Comparison of ENCODE assay signal across 10 cellular contexts in genomic region chr21:16533692-16534407, GRCh38.
DNase-seq lines count a peak whose midpoint lies in the region; ATAC-seq and TF ChIP-seq lines count a peak whose summit lies in the region.
"Had no signal": no experiment of that assay in that cellular context is flagged by ENCODE, and none has a peak within 500 bp of the region (broad histone marks: within the 10 kb centered on the region; RNA-seq: fewer than 3 reads in every experiment).

No MANE protein-coding gene starts in this region.

- H3K79me2 ChIP-seq in ACC112 (ENCODE audit: control insufficient read depth, insufficient read depth, low read length, unreplicated experiment) = peaks cover 17% of the 10 kb centered on the region

- peak overlapping the region; percentile 87 for H3K4me3 ChIP-seq in ACC112 (ENCODE audit: low read depth, low read length)
- peak overlapping the region; percentile 57 for H3K4me3 ChIP-seq in fibroblast of mammary gland (ENCODE audit: control insufficient read depth, low read depth, low read length)
- H3K4me3 ChIP-seq in effector memory CD4-positive, alpha-beta T cell (ENCODE audit: insufficient read depth, low read depth, low read length, poor library complexity, severe bottlenecking) = no peak overlapping the region

- DNase-seq in fibroblast of mammary gland (ENCODE audit: low read depth) (peak; percentile 29), osteocyte (ENCODE audit: extremely low spot score, unreplicated experiment) (no peak), glomerular visceral epithelial cell (ENCODE audit: extremely low spot score) (no peak)
- DNase-seq in activated CD4-positive, alpha-beta T cell treated with anti-CD3 and anti-CD28 coated beads for 48 hours = no peak
- no peak for DNase-seq in effector memory CD4-positive, alpha-beta T cell
- DNase-seq: activated CD4-positive, alpha-beta T cell treated with anti-CD3 and anti-CD28 coated beads for 1 hour had no signal

- H3K36me3 ChIP-seq in ACC112 (ENCODE audit: insufficient read depth, low read length) = no peaks in the 10 kb centered on the region; the same call in 1 of the 2 replicates
- H3K36me3 ChIP-seq in effector memory CD4-positive, alpha-beta T cell (ENCODE audit: control insufficient read depth, insufficient read depth, low read length) = no peaks in the 10 kb centered on the region

- H3K4me3 Mint-ChIP-seq in osteocyte (ENCODE audit: unreplicated experiment) = no peak overlapping the region
- H3K4me3 Mint-ChIP-seq: dendritic cell treated with granulocyte-macrophage colony-stimulating factor and Interleukin-4, amounts not matched to agents 40 ng/mL and 50 ng/mL, for 4 days had no signal

- peak overlapping the region; percentile 2 for H3K27ac Mint-ChIP-seq in osteocyte (ENCODE audit: unreplicated experiment)
- H3K27ac Mint-ChIP-seq: dendritic cell treated with granulocyte-macrophage colony-stimulating factor and Interleukin-4, amounts not matched to agents 40 ng/mL and 50 ng/mL, for 4 days had no signal

- ATAC-seq in SK-N-SH treated with all-trans-retinoic acid at 6 μM for 48 hours (peak; percentile 28), GM19452 (IDR thresholded peaks at IDR 0.05; ENCODE audit: unreplicated experiment) (no peak)

- H3K27me3 Mint-ChIP-seq in osteocyte (ENCODE audit: unreplicated experiment) = no peaks in the 10 kb centered on the region
- H3K27me3 Mint-ChIP-seq: dendritic cell treated with granulocyte-macrophage colony-stimulating factor and Interleukin-4, amounts not matched to agents 40 ng/mL and 50 ng/mL, for 4 days had no signal

- no peaks in the 10 kb centered on the region for H3K9me3 ChIP-seq in effector memory CD4-positive, alpha-beta T cell (ENCODE audit: control insufficient read depth, low read length)

- peak overlapping the region; percentile 81 for H3K27ac ChIP-seq in ACC112 (ENCODE audit: low read depth, low read length)
- no peak overlapping the region for H3K27ac ChIP-seq in effector memory CD4-positive, alpha-beta T cell (ENCODE audit: insufficient read depth, low read length, poor library complexity, severe bottlenecking)

- no peaks in the 10 kb centered on the region for H3K27me3 ChIP-seq in ACC112 (ENCODE audit: insufficient read depth, low read length)
- no peaks in the 10 kb centered on the region for H3K27me3 ChIP-seq in effector memory CD4-positive, alpha-beta T cell (replicated peaks; ENCODE audit: control insufficient read depth, insufficient read depth, low read length, poor library complexity, severe bottlenecking)

- H2AFZ ChIP-seq in ACC112 (ENCODE audit: low read length, unreplicated experiment) = peak overlapping the region; percentile 95

- H3K9me3 Mint-ChIP-seq in osteocyte (ENCODE audit: unreplicated experiment) = peaks cover 12% of the 10 kb centered on the region

- TF ChIP-seq CTCF in fibroblast of mammary gland (conservative IDR thresholded peaks at IDR 0.05; ENCODE audit: control insufficient read depth, insufficient read depth, low read depth, low read length) = no peak
- TF ChIP-seq CTCF in osteocyte (IDR thresholded peaks at IDR 0.05) = no peak

- H3K4me1 ChIP-seq in ACC112 (ENCODE audit: control insufficient read depth, insufficient read depth, low read length, unreplicated experiment) = peaks cover 19% of the 10 kb centered on the region
- no peaks in the 10 kb centered on the region for H3K4me1 ChIP-seq in effector memory CD4-positive, alpha-beta T cell (ENCODE audit: control insufficient read depth, insufficient read depth, low read length, poor library complexity, severe bottlenecking)

- H3K36me3 Mint-ChIP-seq in osteocyte (ENCODE audit: unreplicated experiment) = peaks cover 10% of the 10 kb centered on the region

- H3K4me1 Mint-ChIP-seq in osteocyte (ENCODE audit: unreplicated experiment) = peaks cover 31% of the 10 kb centered on the region

TF ChIP-seq in SK-N-SH treated with all-trans-retinoic acid at 6 μM for 48 hours, 23 proteins besides CTCF, POLR2A, EP300 and RAD21:
- TF ChIP-seq CSRNP3 (CRISPR knock-in tag; IDR thresholded peaks at IDR 0.05) (no peak), TSHZ2 (CRISPR knock-in tag; IDR thresholded peaks at IDR 0.05) (no peak), BACH2 (CRISPR knock-in tag; IDR thresholded peaks at IDR 0.05; ENCODE audit: borderline replicate concordance) (no peak), ISL1 (CRISPR knock-in tag; IDR thresholded peaks at IDR 0.05) (no peak; the same call in 1 of the 2 replicates)
